ENCODE assay signal across 16 cellular contexts in genomic region chr2:74516650-74517049, GRCh38. TPM values are rescaled to one million over a fixed set of nuclear protein-coding genes. Genes with fewer than 3 reads are reported as not detected.
DNase-seq lines count a peak whose midpoint lies in the region; ATAC-seq, FAIRE-seq and TF ChIP-seq lines count a peak whose summit lies in the region.
"Had no signal": no experiment of that assay in that cellular context is flagged by ENCODE, and none has a peak within 500 bp of the region (broad histone marks: within the 10 kb centered on the region; RNA-seq: fewer than 3 reads in every experiment).

No MANE protein-coding gene starts in this region.

- H3K9me2 ChIP-seq in hepatocyte (replicated peaks; ENCODE audit: insufficient read depth), result no peaks in the 10 kb centered on the region

- POLR2A ChIA-PET in activated CD4-positive, alpha-beta T cell treated with anti-CD3 and anti-CD28 coated beads, Interleukin-2, amount 10 ng/mL, durations not matched to agents 7 days and 5 days (lab: Charles Lee), result no interaction called here
- POLR2A ChIA-PET in activated B cell treated with CpG ODN at 0.5 μM for 24 hours (lab: Charles Lee), result interaction anchor here (0.6 to 3.9 kb wide), 8 partner anchors 9 to 68 kb away, joined by 3 to 18 read pairs (median 4); partner anchors contain the start of genes AUP1, DQX1, HTRA2 and LBX2

- H3K27ac Mint-ChIP-seq in activated CD4-positive, alpha-beta T cell treated with anti-CD3 and anti-CD28 coated beads, Interleukin-2, amount 10 ng/mL, durations not matched to agents 7 days and 5 days, result no peak overlapping the region
- no peak overlapping the region for H3K27ac Mint-ChIP-seq in activated B cell treated with CpG ODN at 0.5 μM for 24 hours
- H3K27ac Mint-ChIP-seq: type B pancreatic cell had no signal

- H3K4me2 ChIP-seq in hepatocyte (peak overlapping the region; percentile 74), smooth muscle cell (peak overlapping the region; percentile 84)

- H3K36me3 ChIP-seq in hepatocyte (replicated peaks; ENCODE audit: insufficient read depth, low read depth) (no peaks in the 10 kb centered on the region), smooth muscle cell (ENCODE audit: low read depth) (no peaks in the 10 kb centered on the region), HAP-1 (replicated peaks) (no peaks in the 10 kb centered on the region)

- H3K27me3 ChIP-seq in hepatocyte (peaks cover 92% of the 10 kb centered on the region), smooth muscle cell (ENCODE audit: low read depth) (peaks cover 100% of the 10 kb centered on the region), HAP-1 (ENCODE audit: low read depth) (no peaks in the 10 kb centered on the region)

- TF ChIP-seq CTCF in activated B cell treated with CpG ODN at 0.5 μM for 24 hours (IDR thresholded peaks at IDR 0.05) (no peak), hepatocyte (IDR thresholded peaks at IDR 0.05; ENCODE audit: poor library complexity) (no peak), smooth muscle cell (IDR thresholded peaks at IDR 0.05; ENCODE audit: borderline replicate concordance, insufficient read depth, poor library complexity, severe bottlenecking) (no peak)

- peaks cover 74% of the 10 kb centered on the region for H3K27me3 Mint-ChIP-seq in activated CD4-positive, alpha-beta T cell treated with anti-CD3 and anti-CD28 coated beads, Interleukin-2, amount 10 ng/mL, durations not matched to agents 7 days and 5 days
- H3K27me3 Mint-ChIP-seq in activated B cell treated with CpG ODN at 0.5 μM for 24 hours, result peaks cover 54% of the 10 kb centered on the region

- peaks cover 6% of the 10 kb centered on the region for H3K4me1 ChIP-seq in hepatocyte (ENCODE audit: insufficient read depth)
- peaks cover 17% of the 10 kb centered on the region for H3K4me1 ChIP-seq in smooth muscle cell (ENCODE audit: low read depth)
- no peaks in the 10 kb centered on the region for H3K4me1 ChIP-seq in HAP-1

- no peak for ATAC-seq in activated B cell treated with CpG ODN at 0.5 μM for 24 hours (ENCODE audit: low read depth)
- ATAC-seq: Panc1 had no signal

- peaks cover 10% of the 10 kb centered on the region for H3K36me3 Mint-ChIP-seq in activated CD4-positive, alpha-beta T cell treated with anti-CD3 and anti-CD28 coated beads, Interleukin-2, amount 10 ng/mL, durations not matched to agents 7 days and 5 days (ENCODE audit: low read depth)
- no peaks in the 10 kb centered on the region for H3K36me3 Mint-ChIP-seq in activated B cell treated with CpG ODN at 0.5 μM for 24 hours (ENCODE audit: low read depth)

- H3K79me2 ChIP-seq in hepatocyte (no peaks in the 10 kb centered on the region), smooth muscle cell (ENCODE audit: low read depth) (no peaks in the 10 kb centered on the region)

- no peak for DNase-seq in activated CD4-positive, alpha-beta T cell treated with anti-CD3 and anti-CD28 coated beads, Interleukin-2, amount 10 ng/mL, durations not matched to agents 7 days and 5 days
- DNase-seq in activated CD4-positive, alpha-beta T cell treated with anti-CD3 and anti-CD28 coated beads for 48 hours, result no peak
- DNase-seq in activated B cell treated with CpG ODN at 0.5 μM for 24 hours (no peak), hepatocyte (ENCODE audit: low spot score) (no peak), smooth muscle cell (lab: John Stamatoyannopoulos, UW; ENCODE audit: unreplicated experiment) (no peak), HAP-1 (ENCODE audit: low spot score in 2 of 2) (no peak), SKM-1 (lab: John Stamatoyannopoulos, UW; ENCODE audit: unreplicated experiment) (no peak), GM19239 (ENCODE audit: insufficient read length, low spot score) (no peak)
- DNase-seq: NCI-H1417 treated with DMSO at 0.1 percent for 48 hours had no signal

- H3K9me3 ChIP-seq in hepatocyte (ENCODE audit: low read depth) (no peaks in the 10 kb centered on the region), smooth muscle cell (replicated peaks; ENCODE audit: low read depth) (no peaks in the 10 kb centered on the region), HAP-1 (no peaks in the 10 kb centered on the region)

- H3F3A ChIP-seq in smooth muscle cell (ENCODE audit: low read depth), result no peaks in the 10 kb centered on the region

- H2AFZ ChIP-seq in hepatocyte (no peak overlapping the region), smooth muscle cell (ENCODE audit: low read depth) (no peak overlapping the region)

- WGBS in hepatocyte (ENCODE audit: low lambda C conversion rate, missing lambda C conversion rate), result 87% methylated on average over 13 of the region's 13 CpGs
- 83% methylated on average over 13 of the region's 13 CpGs for WGBS in smooth muscle cell (ENCODE audit: low lambda C conversion rate)

- no peak for FAIRE-seq in GM19239 (lab: Jason Lieb, UNC)
- FAIRE-seq: A204.1, endometrium had no signal

- H3K9ac ChIP-seq in smooth muscle cell (ENCODE audit: low read depth), result no peak overlapping the region

- CTCF ChIA-PET in activated CD4-positive, alpha-beta T cell treated with anti-CD3 and anti-CD28 coated beads, Interleukin-2, amount 10 ng/mL, durations not matched to agents 7 days and 5 days (lab: Charles Lee), result interaction anchor here (1.2 to 2.0 kb wide), 5 partner anchors 10 to 22 kb away, joined by 3 to 6 read pairs (median 4); partner anchors contain the start of genes AUP1, DQX1 and HTRA2
- CTCF ChIA-PET in activated B cell treated with CpG ODN at 0.5 μM for 24 hours (lab: Charles Lee), result interaction anchor here (1.1 kb wide), 1 partner anchor 9 kb away, joined by 3 read pairs; the partner anchor contains the start of gene PCGF1

- peaks cover 30% of the 10 kb centered on the region for H3K4me1 Mint-ChIP-seq in activated CD4-positive, alpha-beta T cell treated with anti-CD3 and anti-CD28 coated beads, Interleukin-2, amount 10 ng/mL, durations not matched to agents 7 days and 5 days
- peaks cover 28% of the 10 kb centered on the region for H3K4me1 Mint-ChIP-seq in activated B cell treated with CpG ODN at 0.5 μM for 24 hours

- no peaks in the 10 kb centered on the region for H3K9me3 Mint-ChIP-seq in activated CD4-positive, alpha-beta T cell treated with anti-CD3 and anti-CD28 coated beads, Interleukin-2, amount 10 ng/mL, durations not matched to agents 7 days and 5 days
- H3K9me3 Mint-ChIP-seq in activated B cell treated with CpG ODN at 0.5 μM for 24 hours, result no peaks in the 10 kb centered on the region
- H3K9me3 Mint-ChIP-seq: type B pancreatic cell had no signal

- H3K4me3 ChIP-seq in hepatocyte (no peak overlapping the region), smooth muscle cell (no peak overlapping the region), HAP-1 (no peak overlapping the region)

- H3K27ac ChIP-seq in hepatocyte (no peak overlapping the region), smooth muscle cell (ENCODE audit: low read depth) (no peak overlapping the region)

- H4K20me1 ChIP-seq in hepatocyte (ENCODE audit: insufficient read depth, poor library complexity, severe bottlenecking) (no peaks in the 10 kb centered on the region), smooth muscle cell (ENCODE audit: low read depth) (no peaks in the 10 kb centered on the region)

- intact Hi-C loops in activated B cell treated with CpG ODN at 0.5 μM for 24 hours (cut with micrococcal nuclease), result loop anchor here (1.0 to 10.0 kb wide), 3 partner anchors 9 to 342 kb away; partner anchors contain the start of genes AUP1, HTRA2, MOB1A and PCGF1

- in situ Hi-C loops in HAP-1 (cut with MboI; ENCODE audit: low sequenced_read_pairs), result no loop called here

- H3K4me3 Mint-ChIP-seq in activated CD4-positive, alpha-beta T cell treated with anti-CD3 and anti-CD28 coated beads, Interleukin-2, amount 10 ng/mL, durations not matched to agents 7 days and 5 days, result peak overlapping the region; percentile 55
- H3K4me3 Mint-ChIP-seq in activated B cell treated with CpG ODN at 0.5 μM for 24 hours, result peak overlapping the region; percentile 78
- H3K4me3 Mint-ChIP-seq: type B pancreatic cell had no signal

RNA-seq across cellular contexts. Expression of gene TLX2, which starts 2.4 kb away (rescaled TPM):
- under 1 TPM; 0.40 to 0.52 TPM for total RNA-seq in activated CD4-positive, alpha-beta T cell treated with anti-CD3 and anti-CD28 coated beads, Interleukin-2, amount 10 ng/mL, durations not matched to agents 7 days and 5 days
- total RNA-seq in activated B cell treated with CpG ODN at 0.5 μM for 24 hours (not detected in 2 replicates), hepatocyte (not detected in 2 replicates), smooth muscle cell (not detected in 2 replicates)
- polyA plus RNA-seq in hepatocyte (not detected in 2 replicates), smooth muscle cell (0.80 TPM in 1 of 2 replicates, not detected in the other)
- total RNA-seq: aorta, left cardiac atrium had no signal
- polyA plus RNA-seq: aorta had no signal

RNA-seq across cellular contexts. Expression of gene PCGF1, which starts 9.2 kb away (rescaled TPM):
- total RNA-seq in activated CD4-positive, alpha-beta T cell treated with anti-CD3 and anti-CD28 coated beads, Interleukin-2, amount 10 ng/mL, durations not matched to agents 7 days and 5 days, result 10 to 100 TPM; 25.8 to 35.6 TPM
- total RNA-seq in activated B cell treated with CpG ODN at 0.5 μM for 24 hours (29.3 and 34.7 TPM in 2 replicates), hepatocyte (10.4 and 10.6 TPM in 2 replicates), smooth muscle cell (19.1 and 23.7 TPM in 2 replicates)
- polyA plus RNA-seq in hepatocyte (29.0 and 30.2 TPM in 2 replicates), smooth muscle cell (29.3 and 34.3 TPM in 2 replicates)

RNA-seq across cellular contexts. Expression of gene DQX1, which starts 9.4 kb away (rescaled TPM):
- under 1 TPM; 0.25 to 0.52 TPM for total RNA-seq in activated CD4-positive, alpha-beta T cell treated with anti-CD3 and anti-CD28 coated beads, Interleukin-2, amount 10 ng/mL, durations not matched to agents 7 days and 5 days
- total RNA-seq in activated B cell treated with CpG ODN at 0.5 μM for 24 hours, result 0.51 and 0.73 TPM in 2 replicates
- total RNA-seq in hepatocyte, result 1.2 and 4.0 TPM in 2 replicates
- 0.73 TPM in 1 of 2 replicates, not detected in the other for polyA plus RNA-seq in hepatocyte
- 0.09 and 0.27 TPM in 2 replicates for total RNA-seq in smooth muscle cell
- polyA plus RNA-seq in smooth muscle cell, result 0.57 TPM in 1 of 2 replicates, not detected in the other
- total RNA-seq: left cardiac atrium, NCI-H460 had no signal

RNA-seq across cellular contexts. Expression of gene AUP1, which starts 12.9 kb away (rescaled TPM):
- total RNA-seq in activated CD4-positive, alpha-beta T cell treated with anti-CD3 and anti-CD28 coated beads, Interleukin-2, amount 10 ng/mL, durations not matched to agents 7 days and 5 days, result 100 to 1,000 TPM; 116 to 136 TPM
- total RNA-seq in activated B cell treated with CpG ODN at 0.5 μM for 24 hours (167 and 177 TPM in 2 replicates), hepatocyte (121 and 138 TPM in 2 replicates), smooth muscle cell (83.4 and 104 TPM in 2 replicates)
- polyA plus RNA-seq in hepatocyte (195 and 212 TPM in 2 replicates), smooth muscle cell (138 and 170 TPM in 2 replicates)

RNA-seq across cellular contexts. Expression of gene HTRA2, which starts 13.1 kb away (rescaled TPM):
- 10 to 100 TPM; 41.6 to 45.8 TPM for total RNA-seq in activated CD4-positive, alpha-beta T cell treated with anti-CD3 and anti-CD28 coated beads, Interleukin-2, amount 10 ng/mL, durations not matched to agents 7 days and 5 days
- 49.4 and 53.1 TPM in 2 replicates for total RNA-seq in activated B cell treated with CpG ODN at 0.5 μM for 24 hours
- 31.2 and 32.4 TPM in 2 replicates for total RNA-seq in hepatocyte
- 33.5 and 37.2 TPM in 2 replicates for polyA plus RNA-seq in hepatocyte
- total RNA-seq in smooth muscle cell, result 19.1 and 19.2 TPM in 2 replicates
- 30.4 and 35.2 TPM in 2 replicates for polyA plus RNA-seq in smooth muscle cell
